1 cellular context compared by ENCODE assay signal in the genomic region with DNA sequence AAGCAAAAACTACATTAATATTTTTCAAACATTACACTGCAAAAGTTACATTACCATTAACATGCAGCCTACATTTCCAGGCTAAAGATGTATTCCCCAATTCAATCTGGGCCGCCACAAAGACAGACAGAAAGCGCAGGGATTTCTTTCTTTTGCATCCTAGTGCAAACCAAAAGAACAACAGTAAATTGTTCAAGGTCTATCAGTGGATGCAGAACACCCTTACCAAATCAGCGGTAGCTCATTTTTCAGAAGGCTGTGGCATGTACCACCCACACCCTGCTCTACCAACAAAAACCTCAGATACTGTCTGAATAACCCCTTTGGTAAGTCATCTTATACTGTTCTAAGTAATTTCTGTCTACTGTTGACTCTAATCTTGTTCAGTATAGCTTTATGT.
TF ChIP-seq lines count a peak whose summit lies in the region.

No MANE protein-coding gene starts in this region.

TF ChIP-seq in SK-N-SH treated with all-trans-retinoic acid at 6 μM for 48 hours, 23 proteins besides CTCF, POLR2A, EP300 and RAD21 (continued from another document):
- no peak for TF ChIP-seq PPARA (CRISPR knock-in tag; IDR thresholded peaks at IDR 0.05; ENCODE audit: borderline replicate concordance)
- no peak for TF ChIP-seq SNAI2 (CRISPR knock-in tag; IDR thresholded peaks at IDR 0.05)
- TF ChIP-seq OSR1 (CRISPR knock-in tag; IDR thresholded peaks at IDR 0.05): no peak
- TF ChIP-seq ZNF70 (CRISPR knock-in tag; IDR thresholded peaks at IDR 0.05): no peak
